In the genomic region with DNA sequence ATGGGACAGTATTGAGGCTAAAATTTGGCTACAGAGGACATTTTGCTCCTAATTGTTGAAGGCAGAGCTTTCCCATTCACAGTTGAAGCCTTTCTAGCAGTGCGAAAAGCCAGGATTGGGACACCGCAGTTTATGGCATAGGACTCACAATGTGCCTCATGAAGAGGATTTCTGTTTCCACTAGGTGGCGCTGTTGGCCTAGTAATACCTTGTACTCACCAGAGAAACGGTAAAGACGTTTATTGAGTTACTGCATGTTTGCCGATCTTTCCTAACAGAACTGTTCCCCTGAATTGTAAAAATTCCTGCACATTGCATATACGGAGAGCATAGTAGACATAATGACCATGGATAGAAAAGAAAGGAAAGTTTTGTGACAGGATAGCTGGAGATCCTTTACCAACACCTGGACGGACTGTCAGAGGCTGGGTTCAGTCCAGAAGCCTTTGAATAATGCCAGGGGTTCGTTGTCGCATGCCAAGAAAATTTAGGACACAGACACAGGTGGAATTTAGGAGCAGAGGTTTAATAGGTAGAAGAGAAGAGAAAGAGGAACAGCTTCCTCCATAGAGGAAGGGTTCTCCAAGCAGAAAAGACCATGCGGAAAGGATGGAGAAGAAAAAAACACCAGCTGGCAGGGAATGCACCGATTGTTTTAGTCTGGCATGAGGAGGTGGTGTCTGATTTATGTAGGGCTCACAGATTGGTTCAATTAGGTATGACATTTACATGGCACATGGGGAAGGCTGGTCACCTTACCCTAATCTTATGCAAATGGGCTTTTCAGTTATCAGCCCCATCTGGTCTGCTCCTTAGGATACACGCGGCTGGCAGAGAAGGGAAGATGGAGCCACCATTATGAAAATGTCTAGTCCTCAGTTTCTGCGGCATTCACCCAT, we compare ENCODE assay signal across 1 cellular context.
TF ChIP-seq lines count a peak whose summit lies in the region.

No MANE protein-coding gene starts in this region.

TF ChIP-seq in GM12878, 131 proteins besides CTCF, POLR2A, EP300 and RAD21:
- TF ChIP-seq SMC3 (IDR thresholded peaks at IDR 0.05; ENCODE audit: borderline replicate concordance, low read length) (peak; percentile 42; the same call in 1 of the 2 replicates), TCF12 (IDR thresholded peaks at IDR 0.05; ENCODE audit: low read depth, low read length) (no peak)
TF ChIP-seq in GM12878: peak in this region for 1.
